1 cellular context compared by ENCODE assay signal in the genomic region with DNA sequence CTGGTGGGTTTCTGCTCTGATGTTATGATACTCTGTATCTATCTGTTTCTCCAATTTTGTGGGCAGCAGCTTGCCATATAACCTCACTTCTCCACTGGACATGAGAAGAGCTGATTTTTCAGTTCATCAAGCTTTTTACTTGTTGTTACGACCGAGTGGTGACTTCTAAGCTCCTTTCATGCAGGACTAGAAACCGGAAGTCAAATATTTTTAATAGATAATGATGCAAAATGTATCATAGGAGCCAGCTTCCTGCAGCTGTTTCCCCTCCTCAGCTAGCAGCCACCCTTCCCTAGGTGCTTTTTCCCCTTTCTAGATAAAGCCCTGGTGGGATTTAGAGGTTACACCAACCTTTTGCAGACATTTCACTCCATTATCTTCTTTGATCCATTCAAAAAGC.
TF ChIP-seq lines count a peak whose summit lies in the region.

No MANE protein-coding gene starts in this region.

TF ChIP-seq in endothelial cell of umbilical vein, 7 proteins besides CTCF, POLR2A, EP300 and RAD21 (continued from another document):
- TF ChIP-seq MYC (IDR thresholded peaks at IDR 0.05; ENCODE audit: low read depth, low read length) (no peak), FOS (IDR thresholded peaks at IDR 0.05; ENCODE audit: borderline replicate concordance, insufficient read depth, low read length) (peak; percentile 61)
